In the genomic region with DNA sequence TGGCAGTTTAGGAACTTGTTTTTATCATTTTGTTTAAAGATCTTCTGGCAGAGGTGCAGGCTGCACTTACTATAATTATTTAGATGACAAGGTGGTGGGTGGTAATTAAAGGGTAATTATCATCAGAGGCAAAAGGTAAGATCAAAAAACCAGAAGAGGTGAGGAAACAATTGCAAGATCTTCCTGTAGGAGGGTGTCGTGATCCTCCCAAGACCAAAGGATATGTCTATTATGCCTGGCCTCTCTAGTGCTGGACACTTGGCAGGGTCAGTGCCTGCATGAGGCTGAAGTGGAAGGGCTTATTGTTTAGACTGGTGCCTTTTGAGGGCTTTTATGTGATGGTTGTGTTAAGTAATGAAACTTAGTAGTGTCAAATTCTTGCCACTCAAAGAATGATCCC, we compare ENCODE assay signal across 8 cellular contexts. TPM values are rescaled to one million over a fixed set of nuclear protein-coding genes. Genes with fewer than 3 reads are reported as not detected.
DNase-seq lines count a peak whose midpoint lies in the region; ATAC-seq, FAIRE-seq and TF ChIP-seq lines count a peak whose summit lies in the region.

No MANE protein-coding gene starts in this region.

- no peaks in the 10 kb centered on the region for H3K27me3 Mint-ChIP-seq in T-helper 2 cell treated with Interferon-gamma antibody and Interleukin-4, amounts not matched to agents 5 μg/mL and 100 μg/mL, for 36 hours (ENCODE audit: low read depth)

- peaks cover 6 to 9% of the 10 kb centered on the region in 2 experiments for H4K20me1 ChIP-seq in H1 (replicated peaks in 1 of 2; ENCODE audit: control insufficient read depth in 1 of 2, insufficient read depth in 2 of 2, low read length in 2 of 2)

- no peaks in the 10 kb centered on the region for H3K27me3 ChIP-seq in H1 (replicated peaks in 1 of 4; ENCODE audit: control insufficient read depth in 3 of 4, extremely low read depth in 1 of 4, insufficient read depth in 3 of 4, low read length in 3 of 4)

- H3K79me1 ChIP-seq in H1 (ENCODE audit: low read depth, low read length) = peaks cover 2% of the 10 kb centered on the region; the same call in 1 of the 2 replicates

- no peak overlapping the region for H3K27ac Mint-ChIP-seq in T-helper 2 cell treated with Interferon-gamma antibody and Interleukin-4, amounts not matched to agents 5 μg/mL and 100 μg/mL, for 36 hours

- H3K14ac ChIP-seq in H1 (ENCODE audit: insufficient read length) = no peak overlapping the region

- no peak overlapping the region for H3K9ac ChIP-seq in H1 (replicated peaks in 1 of 4; ENCODE audit: extremely low read depth in 1 of 4, low read depth in 3 of 4, low read length in 3 of 4)

- no peak overlapping the region for H3K4ac ChIP-seq in H1 (replicated peaks; ENCODE audit: insufficient read length, low read depth, low read length)

- no peak for DNase-seq in T-helper 2 cell treated with Interferon-gamma antibody and Interleukin-4, amounts not matched to agents 5 μg/mL and 100 μg/mL, for 36 hours (ENCODE audit: low spot score)
- DNase-seq in T-helper 2 cell (no peak), NCI-H748 (lab: John Stamatoyannopoulos, UW; ENCODE audit: unreplicated experiment) (peak; percentile 65), H1 (ENCODE audit: low read depth in 1 of 2, low spot score in 2 of 2) (no peak), renal cortical epithelial cell (ENCODE audit: low read depth) (peak; percentile 39), foreskin melanocyte (no peak), iPS-NIHi11 (ENCODE audit: low spot score) (no peak)

- TF ChIP-seq POLR2A in H1 (IDR thresholded peaks at IDR 0.05; ENCODE audit: control extremely low read depth in 1 of 2, low read depth in 2 of 2, low read length in 2 of 2) = no peak

- H3K4me1 ChIP-seq in H1 (replicated peaks in 1 of 4; ENCODE audit: control insufficient read depth in 3 of 4, insufficient read depth in 4 of 4, low read length in 3 of 4) = peaks cover 0 to 5% (median 2%) of the 10 kb centered on the region in 4 experiments; a peak in 5 of 7 replicates

- no peak overlapping the region for H3K23ac ChIP-seq in H1 (ENCODE audit: insufficient read length)

- TF ChIP-seq CTCF in H1 (IDR thresholded peaks at IDR 0.05; ENCODE audit: control extremely low read depth in 1 of 3, insufficient read depth in 1 of 3, low read depth in 1 of 3, low read length in 3 of 3) = peak in 2 of 3 experiments; percentile 31 to 52; a peak in 2 of 4 replicates

- no peak for TF ChIP-seq EP300 in H1 (IDR thresholded peaks at IDR 0.05; ENCODE audit: borderline replicate concordance in 1 of 2, low read depth in 2 of 2, low read length in 2 of 2)

- no peaks in the 10 kb centered on the region for H3K9me3 ChIP-seq in H1 (ENCODE audit: insufficient read depth in 2 of 2, low read depth in 1 of 2, low read length in 1 of 2)

- no peak overlapping the region for H2BK15ac ChIP-seq in H1 (ENCODE audit: low read length)

- H2BK20ac ChIP-seq in H1 (ENCODE audit: low read length) = no peak overlapping the region

- H4K91ac ChIP-seq in H1 (replicated peaks; ENCODE audit: insufficient read length, low read length) = no peak overlapping the region

- 43% methylated on average over 1 of the region's 1 CpG; no CpG with 5 or more reads in 1 of the 2 experiments for WGBS in H1 (ENCODE audit: extremely low coverage in 1 of 2, insufficient coverage in 1 of 2, insufficient read length in 1 of 2, insufficient replicate concordance in 2 of 2, low coverage in 1 of 2, low lambda C conversion rate in 2 of 2, missing lambda C conversion rate in 1 of 2), 2 experiments

- peak; percentile 63 to 67 for TF ChIP-seq RAD21 in H1 (IDR thresholded peaks at IDR 0.05 in 1 of 2, conservative IDR thresholded peaks at IDR 0.05 in 1 of 2; ENCODE audit: low read depth in 2 of 2, low read length in 2 of 2)

- H3K4me2 ChIP-seq in H1 (ENCODE audit: insufficient read depth in 1 of 2, low read depth in 2 of 2, low read length in 2 of 2) = peak overlapping the region in 1 of 2 experiments; percentile 89; a peak in 2 of 4 replicates

- H2AK5ac ChIP-seq in H1 (ENCODE audit: low read depth, low read length) = no peak overlapping the region

- H3K79me2 ChIP-seq in H1 (ENCODE audit: control insufficient read depth in 1 of 2, insufficient read depth in 2 of 2, low read length in 2 of 2) = peaks cover 19 to 41% of the 10 kb centered on the region in 2 experiments

- H2BK120ac ChIP-seq in H1 (replicated peaks; ENCODE audit: low read depth, low read length) = no peak overlapping the region

- ATAC-seq in GM21367 (IDR thresholded peaks at IDR 0.05; ENCODE audit: unreplicated experiment) = no peak

- no peaks in the 10 kb centered on the region for H3K36me3 ChIP-seq in H1 (ENCODE audit: control insufficient read depth in 2 of 4, insufficient read depth in 4 of 4, low read length in 3 of 4)

- no peak for FAIRE-seq in H1 (lab: Jason Lieb, UNC)

- no peaks in the 10 kb centered on the region for H3K9me3 Mint-ChIP-seq in T-helper 2 cell treated with Interferon-gamma antibody and Interleukin-4, amounts not matched to agents 5 μg/mL and 100 μg/mL, for 36 hours

- no peak overlapping the region for H4K5ac ChIP-seq in H1 (ENCODE audit: insufficient read length, low read depth, low read length)

- H3K36me3 Mint-ChIP-seq in T-helper 2 cell treated with Interferon-gamma antibody and Interleukin-4, amounts not matched to agents 5 μg/mL and 100 μg/mL, for 36 hours (ENCODE audit: low read depth) = peaks cover 12% of the 10 kb centered on the region

- no peak overlapping the region for H2BK5ac ChIP-seq in H1 (ENCODE audit: low read depth, low read length)

- H2AFZ ChIP-seq in H1 (ENCODE audit: low read length) = no peak overlapping the region

- peaks cover 3% of the 10 kb centered on the region; the same call in 1 of the 2 replicates for H3K23me2 ChIP-seq in H1 (ENCODE audit: low read depth, low read length)

- no peak overlapping the region for H3K56ac ChIP-seq in H1 (replicated peaks; ENCODE audit: insufficient read length, low read depth, low read length)

- H3K4me3 ChIP-seq in H1 (ENCODE audit: extremely low read depth in 1 of 4, insufficient read depth in 2 of 4, low read depth in 3 of 4, low read length in 4 of 4) = peak overlapping the region in 1 of 4 experiments; percentile 76; a peak in 2 of 8 replicates

- CTCF ChIA-PET in H1 (lab: Charles Lee; ENCODE audit: partially characterized antibody) = interaction anchor here (0.6 to 5.4 kb wide), 8 partner anchors 11 to 106 kb away, joined by 3 to 28 read pairs (median 7); no protein-coding TSS in a partner anchor

- no peak overlapping the region for H2BK12ac ChIP-seq in H1 (ENCODE audit: low read depth, low read length)

- POLR2A ChIA-PET in H1 (lab: Charles Lee; ENCODE audit: partially characterized antibody) = interaction anchor here (0.8 kb wide), 1 partner anchor 10 kb away, joined by 3 read pairs; no protein-coding TSS in a partner anchor

- peak overlapping the region; percentile 93 for H3K4me3 Mint-ChIP-seq in T-helper 2 cell treated with Interferon-gamma antibody and Interleukin-4, amounts not matched to agents 5 μg/mL and 100 μg/mL, for 36 hours

- H3K27ac ChIP-seq in H1 (ENCODE audit: low read depth, low read length) = no peak overlapping the region

- H3K18ac ChIP-seq in H1 (ENCODE audit: extremely low read depth, low read length) = no peak overlapping the region

- no peak overlapping the region for H4K8ac ChIP-seq in H1 (ENCODE audit: extremely low read depth, insufficient read depth, low read length)

- peaks cover 38% of the 10 kb centered on the region for H3K4me1 Mint-ChIP-seq in T-helper 2 cell treated with Interferon-gamma antibody and Interleukin-4, amounts not matched to agents 5 μg/mL and 100 μg/mL, for 36 hours (ENCODE audit: low read depth)

TF ChIP-seq in H1, 55 proteins besides CTCF, POLR2A, EP300 and RAD21 (continues in another document):
- TF ChIP-seq TBP (IDR thresholded peaks at IDR 0.05; ENCODE audit: low read depth, low read length) = no peak
- no peak for TF ChIP-seq SIN3A (conservative IDR thresholded peaks at IDR 0.05 in 1 of 2, IDR thresholded peaks at IDR 0.05 in 1 of 2; ENCODE audit: low read depth in 1 of 2, low read length in 2 of 2)
- TF ChIP-seq EGR1 (IDR thresholded peaks at IDR 0.05; ENCODE audit: borderline replicate concordance, low read depth, low read length) = no peak
- no peak for TF ChIP-seq GTF2F1 (IDR thresholded peaks at IDR 0.05; ENCODE audit: borderline replicate concordance, low read depth, low read length)
- TF ChIP-seq CBX8 (IDR thresholded peaks at IDR 0.05; ENCODE audit: borderline replicate concordance, low read depth, low read length) = no peak
- no peak for TF ChIP-seq CTBP2 (IDR thresholded peaks at IDR 0.05; ENCODE audit: borderline replicate concordance, insufficient read depth, insufficient read length, low read length)
- TF ChIP-seq SP4 (IDR thresholded peaks at IDR 0.05; ENCODE audit: low read length) = no peak
- TF ChIP-seq JUND (IDR thresholded peaks at IDR 0.05; ENCODE audit: low read length) = no peak
- TF ChIP-seq YY1 (IDR thresholded peaks at IDR 0.05; ENCODE audit: low read depth, low read length) = no peak
- no peak for TF ChIP-seq TCF12 (IDR thresholded peaks at IDR 0.05; ENCODE audit: low read depth, low read length)
- TF ChIP-seq, protein P1, sequence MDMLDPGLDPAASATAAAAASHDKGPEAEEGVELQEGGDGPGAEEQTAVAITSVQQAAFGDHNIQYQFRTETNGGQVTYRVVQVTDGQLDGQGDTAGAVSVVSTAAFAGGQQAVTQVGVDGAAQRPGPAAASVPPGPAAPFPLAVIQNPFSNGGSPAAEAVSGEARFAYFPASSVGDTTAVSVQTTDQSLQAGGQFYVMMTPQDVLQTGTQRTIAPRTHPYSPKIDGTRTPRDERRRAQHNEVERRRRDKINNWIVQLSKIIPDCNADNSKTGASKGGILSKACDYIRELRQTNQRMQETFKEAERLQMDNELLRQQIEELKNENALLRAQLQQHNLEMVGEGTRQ (IDR thresholded peaks at IDR 0.05; ENCODE audit: low read length) = no peak
- TF ChIP-seq SUZ12 (IDR thresholded peaks at IDR 0.05; ENCODE audit: low read length) = no peak
- no peak for TF ChIP-seq MAFK (IDR thresholded peaks at IDR 0.05; ENCODE audit: low read depth, low read length)
- TF ChIP-seq BACH1 (IDR thresholded peaks at IDR 0.05; ENCODE audit: low read length) = no peak
- TF ChIP-seq CREB1 (IDR thresholded peaks at IDR 0.05) = no peak

RNA-seq across cellular contexts. Expression of a gene that starts 1.8 kb away (rescaled TPM):
- 48.1 and 49.2 TPM in 2 replicates for total RNA-seq in H1 (2021; fragmentation: NEBNext Ultra II Directional; extraction: Animal tissue kit (Norgen Biotek cat#: 25700))
- 7.3 and 12.8 TPM in 2 replicates for polyA plus RNA-seq in H1 (2011; rRNA removed)
- polyA plus RNA-seq in H1 (2011; cell fraction: cytosol; rRNA removed) = 15.4 TPM
- polyA plus RNA-seq in H1 (2011; cell fraction: nucleus; rRNA removed) = 5.3 TPM
- polyA plus RNA-seq in H1 (2012, experiment 1 of 2) = 27.1 to 47.8 TPM (median 29.1 TPM) in 4 replicates
- 2.7 TPM for polyA plus RNA-seq in H1 (2012, experiment 2 of 2)
- polyA plus RNA-seq in H1 (2013, experiment 1 of 2) = 27.7 TPM
- polyA plus RNA-seq in H1 (2013, experiment 2 of 2) = 26.4 TPM
- polyA minus RNA-seq in H1 (2011; rRNA and poly(A)+ RNA removed) = 35.4 and 38.7 TPM in 2 replicates
- polyA minus RNA-seq in H1 (2011; cell fraction: cytosol; rRNA and poly(A)+ RNA removed) = 30.6 TPM
- polyA minus RNA-seq in H1 (2011; cell fraction: nucleus; rRNA and poly(A)+ RNA removed) = 53.5 TPM
- total RNA-seq in renal cortical epithelial cell = 53.1 and 72.5 TPM in 2 replicates

Comparison
In these comparisons a context has a peak if more than half of its experiments do, and no peak if none do; other contexts are left out.
1. DNase-seq: peak in NCI-H748 (single experiment) and renal cortical epithelial cell (single experiment); none in T-helper 2 cell treated with Interferon-gamma antibody and Interleukin-4, amounts not matched to agents 5 μg/mL and 100 μg/mL, for 36 hours (single experiment), T-helper 2 cell (0 of 5), H1 (0 of 2), foreskin melanocyte (single experiment) and iPS-NIHi11 (single experiment).